ENCODE assay signal across 11 cellular contexts in the genomic region with DNA sequence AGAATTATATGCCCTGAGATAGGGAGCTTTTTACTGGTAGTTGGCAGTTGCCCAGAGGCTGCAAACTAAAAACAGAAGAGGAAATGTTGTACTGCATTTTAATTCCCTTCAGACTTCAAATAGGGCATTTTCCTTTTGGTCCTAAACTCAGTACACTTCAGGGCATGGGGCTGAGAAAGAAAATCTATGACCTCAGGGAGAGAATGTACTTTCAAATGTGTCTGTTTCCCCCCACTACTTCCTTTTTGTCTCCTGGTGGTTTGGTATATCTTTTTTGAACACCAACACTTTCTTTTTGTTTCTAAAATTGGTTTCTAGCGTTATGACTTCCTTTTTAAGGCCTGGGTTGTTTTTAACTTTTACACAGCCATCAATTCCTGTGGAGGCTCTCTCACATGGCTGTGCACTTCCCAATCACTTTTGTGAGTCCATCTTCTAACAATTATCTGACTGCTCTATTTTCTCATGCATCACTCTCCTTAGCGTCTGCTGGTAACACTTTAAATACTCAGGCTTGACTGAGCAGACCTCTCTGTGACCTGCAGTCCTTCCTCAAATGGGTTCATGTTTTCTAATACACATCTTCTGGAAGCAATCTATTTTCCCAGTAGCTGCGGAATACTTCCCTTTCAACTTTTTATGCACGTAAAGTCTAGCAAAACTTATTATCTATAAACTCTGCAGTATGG.
DNase-seq lines count a peak whose midpoint lies in the region; ATAC-seq and TF ChIP-seq lines count a peak whose summit lies in the region.
"Had no signal": no experiment of that assay in that cellular context is flagged by ENCODE, and none has a peak within 500 bp of the region (broad histone marks: within the 10 kb centered on the region; RNA-seq: fewer than 3 reads in every experiment).

No MANE protein-coding gene starts in this region.

- intact Hi-C loops in heart left ventricle (cut with DNase I) = no loop called here

- peak overlapping the region; percentile 8 for H3K27ac Mint-ChIP-seq in stimulated activated naive CD8-positive, alpha-beta T cell treated with anti-CD3 and anti-CD28 coated beads, Interleukin-15, Interleukin-2, amounts not matched to agents 100 ng/mL and 50 ng/mL, for 24 hours
- H3K27ac Mint-ChIP-seq in stimulated activated naive CD8-positive, alpha-beta T cell treated with anti-CD3 and anti-CD28 coated beads, Interleukin-15, amount 100 ng/mL, for 72 hours = no peak overlapping the region
- no peak overlapping the region for H3K27ac Mint-ChIP-seq in WTC11
- H3K27ac Mint-ChIP-seq: activated T-cell treated with anti-CD3 and anti-CD28 coated beads, Interleukin-2, amount 50 U/mL, for 24 hours had no signal

- DNase-seq in stimulated activated naive CD8-positive, alpha-beta T cell treated with anti-CD3 and anti-CD28 coated beads, Interleukin-15, amount 100 ng/mL, for 72 hours = no peak
- DNase-seq in SKM-1 treated with dmso at 0.1 percent for 144 hours (lab: John Stamatoyannopoulos, UW; ENCODE audit: unreplicated experiment) = peak; percentile 95
- DNase-seq in mesenteric fat pad (ENCODE audit: low spot score) = no peak
- DNase-seq in dedifferentiated amniotic fluid mesenchymal stem cell (ENCODE audit: extremely low spot score) = no peak
- DNase-seq in WTC11 (ENCODE audit: low spot score) = no peak
- DNase-seq in heart left ventricle = no peak
- DNase-seq: ACHN; activated T-cell treated with anti-CD3 and anti-CD28 coated beads, Interleukin-2, amount 50 U/mL, for 24 hours; NCI-H526 treated with DMSO at 0.1 percent for 48 hours had no signal

- H3K4me1 ChIP-seq in heart left ventricle = peaks cover 0 to 8% (median 0%) of the 10 kb centered on the region in 12 donors

- H3K27ac ChIP-seq in heart left ventricle = no peak overlapping the region

- TF ChIP-seq POLR2A in heart left ventricle (IDR thresholded peaks at IDR 0.05) = no peak

- CTCF ChIA-PET in WTC11 (lab: Charles Lee) = no interaction called here

- no peaks in the 10 kb centered on the region for H3K27me3 ChIP-seq in heart left ventricle

- 44 to 57% (median 50%) methylated on average over 4 of the region's 4 CpGs for WGBS in heart left ventricle, 4 donors

- no peaks in the 10 kb centered on the region for H3K36me3 Mint-ChIP-seq in stimulated activated naive CD8-positive, alpha-beta T cell treated with anti-CD3 and anti-CD28 coated beads, Interleukin-15, Interleukin-2, amounts not matched to agents 100 ng/mL and 50 ng/mL, for 24 hours (ENCODE audit: low read depth)
- no peaks in the 10 kb centered on the region for H3K36me3 Mint-ChIP-seq in WTC11

- H3K9me3 ChIP-seq in heart left ventricle = no peaks in the 10 kb centered on the region

- peaks cover 16% of the 10 kb centered on the region for H3K4me1 Mint-ChIP-seq in stimulated activated naive CD8-positive, alpha-beta T cell treated with anti-CD3 and anti-CD28 coated beads, Interleukin-15, Interleukin-2, amounts not matched to agents 100 ng/mL and 50 ng/mL, for 24 hours (ENCODE audit: low read depth)
- peaks cover 4% of the 10 kb centered on the region for H3K4me1 Mint-ChIP-seq in stimulated activated naive CD8-positive, alpha-beta T cell treated with anti-CD3 and anti-CD28 coated beads, Interleukin-15, amount 100 ng/mL, for 72 hours
- H3K4me1 Mint-ChIP-seq in WTC11 = peaks cover 4% of the 10 kb centered on the region

- H3K4me3 ChIP-seq in heart left ventricle = no peak overlapping the region

- H3K36me3 ChIP-seq in heart left ventricle = no peaks in the 10 kb centered on the region

- H3K9me3 Mint-ChIP-seq in stimulated activated naive CD8-positive, alpha-beta T cell treated with anti-CD3 and anti-CD28 coated beads, Interleukin-15, Interleukin-2, amounts not matched to agents 100 ng/mL and 50 ng/mL, for 24 hours = peaks cover 11% of the 10 kb centered on the region
- H3K9me3 Mint-ChIP-seq in stimulated activated naive CD8-positive, alpha-beta T cell treated with anti-CD3 and anti-CD28 coated beads, Interleukin-15, amount 100 ng/mL, for 72 hours = peaks cover 7 to 12% of the 10 kb centered on the region in 2 donors
- H3K9me3 Mint-ChIP-seq in WTC11 = no peaks in the 10 kb centered on the region

- TF ChIP-seq CTCF in WTC11 (IDR thresholded peaks at IDR 0.05) (no peak), heart left ventricle (IDR thresholded peaks at IDR 0.05) (no peak)

- no peak for ATAC-seq in stimulated activated naive CD8-positive, alpha-beta T cell treated with anti-CD3 and anti-CD28 coated beads, Interleukin-15, amount 100 ng/mL, for 72 hours
- peak; percentile 66 for ATAC-seq in HG03108 (IDR thresholded peaks at IDR 0.05; ENCODE audit: unreplicated experiment)
- ATAC-seq in WTC11 = no peak
- no peak for ATAC-seq in heart left ventricle

- no peaks in the 10 kb centered on the region for H3K27me3 Mint-ChIP-seq in stimulated activated naive CD8-positive, alpha-beta T cell treated with anti-CD3 and anti-CD28 coated beads, Interleukin-15, Interleukin-2, amounts not matched to agents 100 ng/mL and 50 ng/mL, for 24 hours
- H3K27me3 Mint-ChIP-seq in stimulated activated naive CD8-positive, alpha-beta T cell treated with anti-CD3 and anti-CD28 coated beads, Interleukin-15, amount 100 ng/mL, for 72 hours = no peaks in the 10 kb centered on the region
- no peaks in the 10 kb centered on the region for H3K27me3 Mint-ChIP-seq in WTC11 (ENCODE audit: low read depth)
- H3K27me3 Mint-ChIP-seq: activated T-cell treated with anti-CD3 and anti-CD28 coated beads, Interleukin-2, amount 50 U/mL, for 24 hours had no signal

- peak overlapping the region; percentile 14 for H3K4me3 Mint-ChIP-seq in stimulated activated naive CD8-positive, alpha-beta T cell treated with anti-CD3 and anti-CD28 coated beads, Interleukin-15, Interleukin-2, amounts not matched to agents 100 ng/mL and 50 ng/mL, for 24 hours
- H3K4me3 Mint-ChIP-seq in stimulated activated naive CD8-positive, alpha-beta T cell treated with anti-CD3 and anti-CD28 coated beads, Interleukin-15, amount 100 ng/mL, for 72 hours = no peak overlapping the region
- no peak overlapping the region for H3K4me3 Mint-ChIP-seq in WTC11
- H3K4me3 Mint-ChIP-seq: activated T-cell treated with anti-CD3 and anti-CD28 coated beads, Interleukin-2, amount 50 U/mL, for 24 hours had no signal

- POLR2A ChIA-PET in WTC11 (lab: Charles Lee) = no interaction called here

TF ChIP-seq in WTC11, 78 proteins besides CTCF, POLR2A, EP300 and RAD21 (continues in another document):
- TF ChIP-seq, protein P1, sequence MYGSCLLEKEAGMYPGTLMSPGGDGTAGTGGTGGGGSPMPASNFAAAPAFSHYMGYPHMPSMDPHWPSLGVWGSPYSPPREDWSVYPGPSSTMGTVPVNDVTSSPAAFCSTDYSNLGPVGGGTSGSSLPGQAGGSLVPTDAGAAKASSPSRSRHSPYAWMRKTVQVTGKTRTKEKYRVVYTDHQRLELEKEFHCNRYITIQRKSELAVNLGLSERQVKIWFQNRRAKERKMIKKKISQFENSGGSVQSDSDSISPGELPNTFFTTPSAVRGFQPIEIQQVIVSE (CRISPR knock-in tag; IDR thresholded peaks at IDR 0.05; ENCODE audit: borderline replicate concordance) = no peak
- no peak for TF ChIP-seq RORB (CRISPR knock-in tag; IDR thresholded peaks at IDR 0.05)
- TF ChIP-seq, protein P2, sequence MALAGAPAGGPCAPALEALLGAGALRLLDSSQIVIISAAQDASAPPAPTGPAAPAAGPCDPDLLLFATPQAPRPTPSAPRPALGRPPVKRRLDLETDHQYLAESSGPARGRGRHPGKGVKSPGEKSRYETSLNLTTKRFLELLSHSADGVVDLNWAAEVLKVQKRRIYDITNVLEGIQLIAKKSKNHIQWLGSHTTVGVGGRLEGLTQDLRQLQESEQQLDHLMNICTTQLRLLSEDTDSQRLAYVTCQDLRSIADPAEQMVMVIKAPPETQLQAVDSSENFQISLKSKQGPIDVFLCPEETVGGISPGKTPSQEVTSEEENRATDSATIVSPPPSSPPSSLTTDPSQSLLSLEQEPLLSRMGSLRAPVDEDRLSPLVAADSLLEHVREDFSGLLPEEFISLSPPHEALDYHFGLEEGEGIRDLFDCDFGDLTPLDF (CRISPR knock-in tag; IDR thresholded peaks at IDR 0.05) = no peak
- TF ChIP-seq NFE2L1 (CRISPR knock-in tag; IDR thresholded peaks at IDR 0.05) = no peak
- no peak for TF ChIP-seq ZNF425 (CRISPR knock-in tag; conservative IDR thresholded peaks at IDR 0.05)
- no peak for TF ChIP-seq TCF7 (CRISPR knock-in tag; IDR thresholded peaks at IDR 0.05; ENCODE audit: low read depth)
- no peak for TF ChIP-seq ZNF671 (CRISPR knock-in tag; IDR thresholded peaks at IDR 0.05)
- TF ChIP-seq ZNF416 (CRISPR knock-in tag; IDR thresholded peaks at IDR 0.05) = no peak
- TF ChIP-seq ZNF317 (CRISPR knock-in tag; IDR thresholded peaks at IDR 0.05; ENCODE audit: borderline replicate concordance, low read depth) = no peak
- no peak for TF ChIP-seq SOX15 (CRISPR knock-in tag; IDR thresholded peaks at IDR 0.05)
- no peak for TF ChIP-seq TEAD1 (CRISPR knock-in tag; IDR thresholded peaks at IDR 0.05)
- TF ChIP-seq ZNF138 (CRISPR knock-in tag; conservative IDR thresholded peaks at IDR 0.05) = no peak
- no peak for TF ChIP-seq FOXJ3 (CRISPR knock-in tag; IDR thresholded peaks at IDR 0.05; ENCODE audit: borderline replicate concordance)
- TF ChIP-seq, protein P3, sequence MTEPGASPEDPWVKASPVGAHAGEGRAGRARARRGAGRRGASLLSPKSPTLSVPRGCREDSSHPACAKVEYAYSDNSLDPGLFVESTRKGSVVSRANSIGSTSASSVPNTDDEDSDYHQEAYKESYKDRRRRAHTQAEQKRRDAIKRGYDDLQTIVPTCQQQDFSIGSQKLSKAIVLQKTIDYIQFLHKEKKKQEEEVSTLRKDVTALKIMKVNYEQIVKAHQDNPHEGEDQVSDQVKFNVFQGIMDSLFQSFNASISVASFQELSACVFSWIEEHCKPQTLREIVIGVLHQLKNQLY (CRISPR knock-in tag; IDR thresholded peaks at IDR 0.05) = no peak
